ENCODE assay signal across 17 cellular contexts in genomic region chr18:45149712-45150111, GRCh38.
A peak's percentile ranks its signal among the peaks of the same experiment; 100 is the strongest.
DNase-seq lines count a peak whose midpoint lies in the region; ATAC-seq and TF ChIP-seq lines count a peak whose summit lies in the region.
"Had no signal": no experiment of that assay in that cellular context is flagged by ENCODE, and none has a peak within 500 bp of the region (broad histone marks: within the 10 kb centered on the region; RNA-seq: fewer than 3 reads in every experiment).

No MANE protein-coding gene starts in this region.

- H3K27ac ChIP-seq in right atrium auricular region: no peak overlapping the region
- H3K27ac ChIP-seq in gastrocnemius medialis: no peak overlapping the region
- peak overlapping the region; percentile 38 for H3K27ac ChIP-seq in skeletal muscle tissue (ENCODE audit: low read depth, low read length)
- H3K27ac ChIP-seq: 22Rv1; A549; BLaER1 treated with 17β-estradiol and CSF1 and Interleukin-3, amounts not matched to agents 10 nM and 100 nM; C4-2B had no signal

- TF ChIP-seq CTCF in right atrium auricular region (IDR thresholded peaks at IDR 0.05): no peak
- no peak for TF ChIP-seq CTCF in gastrocnemius medialis (IDR thresholded peaks at IDR 0.05 in 4 of 5, conservative IDR thresholded peaks at IDR 0.05 in 1 of 5)

- ATAC-seq in left ventricle myocardium superior (peak; percentile 38), gastrocnemius medialis (peak; percentile 56 to 68), GM21515 (IDR thresholded peaks at IDR 0.05; ENCODE audit: unreplicated experiment) (no peak)
- ATAC-seq: A549; CD8-positive, alpha-beta T cell had no signal

- H3K4me1 ChIP-seq in right atrium auricular region (no peaks in the 10 kb centered on the region), gastrocnemius medialis (peaks cover 9 to 14% of the 10 kb centered on the region in 2 donors), skeletal muscle tissue (ENCODE audit: control insufficient read depth in 3 of 3, insufficient read depth in 3 of 3, low read length in 3 of 3) (peaks cover 11 to 15% (median 13%) of the 10 kb centered on the region in 3 donors)
- H3K4me1 ChIP-seq: A549; BLaER1 treated with 17β-estradiol and CSF1 and Interleukin-3, amounts not matched to agents 10 nM and 100 nM; Caco-2 had no signal

- DNase-seq in left ventricle myocardium superior: no peak
- no peak for DNase-seq in right atrium auricular region (ENCODE audit: low spot score)
- DNase-seq in gastrocnemius medialis: no peak
- no peak for DNase-seq in inferior parietal cortex (ENCODE audit: extremely low spot score)
- DNase-seq: AML-193; Caco-2; Calu3; CD4-positive, alpha-beta T cell; CD8-positive, alpha-beta T cell; DMS79 treated with DMSO at 0.1 percent for 48 hours; GF-D8 had no signal

- no peak overlapping the region for H3K9ac ChIP-seq in skeletal muscle tissue (ENCODE audit: low read depth in 1 of 3, low read length in 3 of 3)
- H3K9ac ChIP-seq: BLaER1 treated with 17β-estradiol and CSF1 and Interleukin-3, amounts not matched to agents 10 nM and 100 nM had no signal

- in situ Hi-C loops in gastrocnemius medialis (cut with MboI; ENCODE audit: low sequenced_read_pairs in 4 of 4): no loop called here

- H3K4me3 ChIP-seq in right atrium auricular region: no peak overlapping the region
- no peak overlapping the region for H3K4me3 ChIP-seq in gastrocnemius medialis
- H3K4me3 ChIP-seq in skeletal muscle tissue (ENCODE audit: low read length in 3 of 3): peak overlapping the region in 1 of 3 donors; percentile 12
- H3K4me3 ChIP-seq: A549; BLaER1 treated with 17β-estradiol and CSF1 and Interleukin-3, amounts not matched to agents 10 nM and 100 nM had no signal

- H3K9me3 ChIP-seq in right atrium auricular region (no peaks in the 10 kb centered on the region), gastrocnemius medialis (no peaks in the 10 kb centered on the region), skeletal muscle tissue (ENCODE audit: control insufficient read depth in 3 of 3, low read length in 3 of 3) (no peaks in the 10 kb centered on the region)
- H3K9me3 ChIP-seq: A549; BLaER1 treated with 17β-estradiol and CSF1 and Interleukin-3, amounts not matched to agents 10 nM and 100 nM; Caco-2 had no signal

- no peaks in the 10 kb centered on the region for H3K27me3 ChIP-seq in right atrium auricular region
- no peaks in the 10 kb centered on the region for H3K27me3 ChIP-seq in gastrocnemius medialis
- H3K27me3 ChIP-seq in skeletal muscle tissue (ENCODE audit: control insufficient read depth in 3 of 3, insufficient read depth in 3 of 3, low read length in 3 of 3): no peaks in the 10 kb centered on the region
- H3K27me3 ChIP-seq: BLaER1 treated with 17β-estradiol and CSF1 and Interleukin-3, amounts not matched to agents 10 nM and 100 nM had no signal

- no peaks in the 10 kb centered on the region for H3K36me3 ChIP-seq in right atrium auricular region
- no peaks in the 10 kb centered on the region for H3K36me3 ChIP-seq in gastrocnemius medialis
- no peaks in the 10 kb centered on the region for H3K36me3 ChIP-seq in skeletal muscle tissue (ENCODE audit: control insufficient read depth in 3 of 3, insufficient read depth in 3 of 3, low read length in 3 of 3)
- H3K36me3 ChIP-seq: BLaER1 treated with 17β-estradiol and CSF1 and Interleukin-3, amounts not matched to agents 10 nM and 100 nM had no signal

- TF ChIP-seq POLR2A in gastrocnemius medialis (IDR thresholded peaks at IDR 0.05): no peak

- intact Hi-C loops in left ventricle myocardium superior (cut with micrococcal nuclease) (no loop called here), gastrocnemius medialis (cut with DNase I; ENCODE audit: low total_unique reads) (no loop called here)
